17 cellular contexts compared by ENCODE assay signal in genomic region chr7:70619659-70620058, GRCh38.
"Had no signal": no experiment of that assay in that cellular context is flagged by ENCODE, and none has a peak within 500 bp of the region (broad histone marks: within the 10 kb centered on the region; RNA-seq: fewer than 3 reads in every experiment).

No MANE protein-coding gene starts in this region.

- H3K36me3 ChIP-seq: gastrocnemius medialis, lower lobe of right lung, suprapubic skin, upper lobe of left lung had no signal

- H3K27ac Mint-ChIP-seq: activated B cell treated with CpG ODN at 0.5 μM for 24 hours; activated CD4-positive, alpha-beta T cell treated with anti-CD3 and anti-CD28 coated beads, Interleukin-2, amount 10 ng/mL, durations not matched to agents 7 days and 5 days; T-helper 17 cell had no signal

- H3K9me3 Mint-ChIP-seq: activated B cell treated with CpG ODN at 0.5 μM for 24 hours; activated CD4-positive, alpha-beta T cell treated with anti-CD3 and anti-CD28 coated beads, Interleukin-2, amount 10 ng/mL, durations not matched to agents 7 days and 5 days; central memory CD8-positive, alpha-beta T cell; immature natural killer cell; naive thymus-derived CD8-positive, alpha-beta T cell had no signal

- H3K4me1 Mint-ChIP-seq: activated CD4-positive, alpha-beta T cell treated with anti-CD3 and anti-CD28 coated beads, Interleukin-2, amount 10 ng/mL, durations not matched to agents 7 days and 5 days; central memory CD8-positive, alpha-beta T cell; immature natural killer cell; T-helper 17 cell had no signal

- H3K4me3 ChIP-seq: gastrocnemius medialis, lower lobe of right lung, suprapubic skin, upper lobe of left lung had no signal

- H3K4me3 Mint-ChIP-seq: activated B cell treated with CpG ODN at 0.5 μM for 24 hours; activated CD4-positive, alpha-beta T cell treated with anti-CD3 and anti-CD28 coated beads, Interleukin-2, amount 10 ng/mL, durations not matched to agents 7 days and 5 days; central memory CD8-positive, alpha-beta T cell; immature natural killer cell; naive thymus-derived CD8-positive, alpha-beta T cell; T-helper 17 cell had no signal

- H3K4me1 ChIP-seq: lower lobe of right lung had no signal

- H3K27ac ChIP-seq: epithelial cell of prostate, gastrocnemius medialis, lower lobe of right lung, suprapubic skin, upper lobe of left lung had no signal

- H3K36me3 Mint-ChIP-seq: naive thymus-derived CD8-positive, alpha-beta T cell had no signal

- ATAC-seq: gastrocnemius medialis; left cardiac atrium; lower lobe of right lung; naive thymus-derived CD8-positive, alpha-beta T cell; T-helper 17 cell had no signal

- DNase-seq: activated B cell treated with CpG ODN at 0.5 μM for 24 hours; activated CD4-positive, alpha-beta T cell treated with anti-CD3 and anti-CD28 coated beads, Interleukin-2, amount 10 ng/mL, durations not matched to agents 7 days and 5 days; activated naive CD4-positive, alpha-beta T cell treated with anti-CD3 and anti-CD28 coated beads, Interleukin-2, amount 50 U/mL, for 16 hours; cortex of kidney; effector memory CD4-positive, alpha-beta T cell; gastrocnemius medialis; immature natural killer cell; left cardiac atrium; lower lobe of right lung; naive thymus-derived CD8-positive, alpha-beta T cell; stimulated activated CD4-positive, alpha-beta T cell treated with anti-CD3 and anti-CD28 coated beads, Interleukin-12 subunit alpha, Interleukin-12 subunit beta, amount 100 ng/mL, for 4 hours; stimulated activated naive CD4-positive, alpha-beta T cell treated with Interleukin-2 at 50 U/mL for 16 hours; T-helper 17 cell; upper lobe of left lung had no signal

- H3K27me3 Mint-ChIP-seq: activated B cell treated with CpG ODN at 0.5 μM for 24 hours; activated CD4-positive, alpha-beta T cell treated with anti-CD3 and anti-CD28 coated beads, Interleukin-2, amount 10 ng/mL, durations not matched to agents 7 days and 5 days; central memory CD8-positive, alpha-beta T cell; T-helper 17 cell had no signal

- H3K27me3 ChIP-seq: gastrocnemius medialis, suprapubic skin, upper lobe of left lung had no signal

- H3K9me3 ChIP-seq: gastrocnemius medialis, lower lobe of right lung, suprapubic skin, upper lobe of left lung had no signal
